17 cellular contexts compared by ENCODE assay signal in the genomic region with DNA sequence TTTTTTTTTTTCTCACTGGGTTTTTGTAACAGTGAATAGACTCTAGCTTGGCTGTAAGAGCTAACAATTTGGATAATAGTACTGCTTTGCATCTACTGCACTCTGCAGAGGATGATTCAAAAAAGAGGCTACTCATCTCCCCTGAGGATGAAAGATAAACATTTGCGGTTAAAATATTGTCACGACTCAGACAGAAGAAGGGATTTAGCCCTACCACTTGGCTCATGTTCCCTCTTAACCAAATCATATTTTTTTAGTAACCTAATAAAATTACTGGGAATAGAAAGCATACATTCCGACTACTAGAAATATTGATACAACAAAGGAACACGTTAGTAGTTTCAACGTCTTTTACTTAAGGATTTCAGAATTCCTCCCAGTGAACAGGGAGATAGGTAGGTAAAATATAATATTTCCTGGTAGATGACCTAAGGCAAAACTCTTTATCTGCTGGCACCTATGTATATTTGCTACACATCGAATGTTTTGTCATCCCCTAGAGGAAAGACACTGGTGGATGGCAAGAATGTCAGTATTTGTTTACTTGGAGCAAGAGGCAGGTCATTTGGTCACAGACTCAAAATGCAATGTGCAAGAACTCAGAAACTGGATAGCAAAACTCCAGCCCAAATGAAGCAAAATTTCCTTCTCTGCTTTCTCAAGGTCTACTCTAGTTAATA.
DNase-seq lines count a peak whose midpoint lies in the region; TF ChIP-seq lines count a peak whose summit lies in the region.
"Had no signal": no experiment of that assay in that cellular context is flagged by ENCODE, and none has a peak within 500 bp of the region (broad histone marks: within the 10 kb centered on the region; RNA-seq: fewer than 3 reads in every experiment).

No MANE protein-coding gene starts in this region.

- DNase-seq in AG20443 (ENCODE audit: low spot score) = peak; percentile 77
- DNase-seq in LHCN-M2 (ENCODE audit: low read depth) = peak; percentile 97
- DNase-seq in brain microvascular endothelial cell = peak; percentile 89
- peak; percentile 81 for DNase-seq in myocyte (ENCODE audit: low read depth)
- no peak for DNase-seq in activated CD8-positive, alpha-beta memory T cell treated with anti-CD3 and anti-CD28 coated beads, Interleukin-2, amount 50 U/mL, for 4 hours
- no peak for DNase-seq in Calu3
- no peak for DNase-seq in cerebellar nuclear complex (lab: John Stamatoyannopoulos, UW)
- no peak for DNase-seq in hypothalamus (lab: John Stamatoyannopoulos, UW)
- DNase-seq: activated CD4-positive, alpha-beta T cell treated with anti-CD3 and anti-CD28 coated beads, Interleukin-2, amount 50 U/mL, for 48 hours; CD4-positive, alpha-beta T cell; effector CD8-positive, alpha-beta T cell; NCI-H510A; Peyer's patch; right cardiac atrium had no signal

- CTCF ChIA-PET in Calu3 (lab: Charles Lee) = no interaction called here

- intact Hi-C loops in Calu3 (cut with micrococcal nuclease; ENCODE audit: unreplicated experiment) = no loop called here

- no peak overlapping the region for H3K4me3 ChIP-seq in brain microvascular endothelial cell (ENCODE audit: low read depth, low read length)
- H3K4me3 ChIP-seq: ascending aorta, Peyer's patch had no signal

- no peaks in the 10 kb centered on the region for H3K36me3 ChIP-seq in brain microvascular endothelial cell (replicated peaks)
- H3K36me3 ChIP-seq: ascending aorta, Peyer's patch had no signal

- H3K4me1 Mint-ChIP-seq in Calu3 (ENCODE audit: low read depth, unreplicated experiment) = peaks cover 13% of the 10 kb centered on the region

- H3K27ac ChIP-seq in brain microvascular endothelial cell = peak overlapping the region; percentile 92
- H3K27ac ChIP-seq: ascending aorta, Peyer's patch had no signal

- no peak for TF ChIP-seq CTCF in brain microvascular endothelial cell (IDR thresholded peaks at IDR 0.05; ENCODE audit: low read depth, low read length, missing control alignments)
- TF ChIP-seq CTCF in Calu3 (IDR thresholded peaks at IDR 0.05; ENCODE audit: unreplicated experiment) = no peak

- no peaks in the 10 kb centered on the region for H3K27me3 ChIP-seq in brain microvascular endothelial cell (replicated peaks)
- H3K27me3 ChIP-seq: ascending aorta, Peyer's patch had no signal

- BruUV-seq in Calu3 (replicated peaks; lab: Mats Ljungman, UMichigan) = no TSS peak

- no peak overlapping the region for H3K27ac Mint-ChIP-seq in Calu3 (ENCODE audit: unreplicated experiment)
- H3K27ac Mint-ChIP-seq: activated T-helper 2 cell treated with anti-CD3 and anti-CD28 coated beads, Interferon-gamma antibody, Interleukin-2, Interleukin-4, amounts not matched to agents 10 μg/mL and 5 μg/mL and 100 μg/mL, durations not matched to agents 14 hours and 24 hours and 36 hours; CD4-positive, alpha-beta T cell; stimulated activated naive CD8-positive, alpha-beta T cell treated with anti-CD3 and anti-CD28 coated beads, Interleukin-15, Interleukin-2, amounts not matched to agents 100 ng/mL and 50 ng/mL, for 24 hours had no signal

- no peak overlapping the region for H3K4me3 Mint-ChIP-seq in Calu3 (ENCODE audit: low read depth, unreplicated experiment)
- H3K4me3 Mint-ChIP-seq: CD4-positive, alpha-beta T cell; stimulated activated naive CD8-positive, alpha-beta T cell treated with anti-CD3 and anti-CD28 coated beads, Interleukin-15, Interleukin-2, amounts not matched to agents 100 ng/mL and 50 ng/mL, for 24 hours had no signal

- no peaks in the 10 kb centered on the region for H3K36me3 Mint-ChIP-seq in Calu3 (ENCODE audit: insufficient read depth, unreplicated experiment)

- H3K27me3 Mint-ChIP-seq in Calu3 (ENCODE audit: unreplicated experiment) = no peaks in the 10 kb centered on the region

- in situ Hi-C loops in brain microvascular endothelial cell (cut with HindIII; ENCODE audit: low pct_ligation_motif_present, low sequenced_read_pairs) = no loop called here

- H3K9me3 Mint-ChIP-seq in Calu3 (ENCODE audit: low read depth, unreplicated experiment) = no peaks in the 10 kb centered on the region
- H3K9me3 Mint-ChIP-seq: activated T-helper 2 cell treated with anti-CD3 and anti-CD28 coated beads, Interferon-gamma antibody, Interleukin-2, Interleukin-4, amounts not matched to agents 10 μg/mL and 5 μg/mL and 100 μg/mL, durations not matched to agents 14 hours and 24 hours and 36 hours; CD4-positive, alpha-beta T cell; stimulated activated naive CD8-positive, alpha-beta T cell treated with anti-CD3 and anti-CD28 coated beads, Interleukin-15, Interleukin-2, amounts not matched to agents 100 ng/mL and 50 ng/mL, for 24 hours had no signal

Comparison
In these comparisons a context has a peak if more than half of its experiments do, and no peak if none do; other contexts are left out.
1. DNase-seq: peak in AG20443 (single experiment), LHCN-M2 (single experiment), brain microvascular endothelial cell (single experiment) and myocyte (single experiment); none in activated CD8-positive, alpha-beta memory T cell treated with anti-CD3 and anti-CD28 coated beads, Interleukin-2, amount 50 U/mL, for 4 hours (single experiment), Calu3 (single experiment), cerebellar nuclear complex (0 of 2) and hypothalamus (0 of 51).